Comparison of ENCODE assay signal across 1 cellular context in genomic region chr10:33334839-33335549, GRCh38.
TF ChIP-seq lines count a peak whose summit lies in the region.

No MANE protein-coding gene starts in this region.

TF ChIP-seq in A549, 52 proteins besides CTCF, POLR2A, EP300 and RAD21 (continued from another document):
- TF ChIP-seq REST (IDR thresholded peaks at IDR 0.05) (0 out of 2 replicates have a peak, but pooled peaks have one; percentile 30), EHMT2 (IDR thresholded peaks at IDR 0.05; ENCODE audit: low read depth) (no peak), HOXB5 (CRISPR knock-in tag; IDR thresholded peaks at IDR 0.05) (no peak), MYC (IDR thresholded peaks at IDR 0.05; ENCODE audit: borderline replicate concordance, low read length) (no peak), MAX (IDR thresholded peaks at IDR 0.05) (peak; percentile 83), HDAC2 (IDR thresholded peaks at IDR 0.05) (peak; percentile 45; the same call in 1 of the 2 replicates), BHLHE40 (IDR thresholded peaks at IDR 0.05; ENCODE audit: low read depth, low read length) (no peak), JUNB (IDR thresholded peaks at IDR 0.05) (no peak)
